8 cellular contexts compared by ENCODE assay signal in the genomic region with DNA sequence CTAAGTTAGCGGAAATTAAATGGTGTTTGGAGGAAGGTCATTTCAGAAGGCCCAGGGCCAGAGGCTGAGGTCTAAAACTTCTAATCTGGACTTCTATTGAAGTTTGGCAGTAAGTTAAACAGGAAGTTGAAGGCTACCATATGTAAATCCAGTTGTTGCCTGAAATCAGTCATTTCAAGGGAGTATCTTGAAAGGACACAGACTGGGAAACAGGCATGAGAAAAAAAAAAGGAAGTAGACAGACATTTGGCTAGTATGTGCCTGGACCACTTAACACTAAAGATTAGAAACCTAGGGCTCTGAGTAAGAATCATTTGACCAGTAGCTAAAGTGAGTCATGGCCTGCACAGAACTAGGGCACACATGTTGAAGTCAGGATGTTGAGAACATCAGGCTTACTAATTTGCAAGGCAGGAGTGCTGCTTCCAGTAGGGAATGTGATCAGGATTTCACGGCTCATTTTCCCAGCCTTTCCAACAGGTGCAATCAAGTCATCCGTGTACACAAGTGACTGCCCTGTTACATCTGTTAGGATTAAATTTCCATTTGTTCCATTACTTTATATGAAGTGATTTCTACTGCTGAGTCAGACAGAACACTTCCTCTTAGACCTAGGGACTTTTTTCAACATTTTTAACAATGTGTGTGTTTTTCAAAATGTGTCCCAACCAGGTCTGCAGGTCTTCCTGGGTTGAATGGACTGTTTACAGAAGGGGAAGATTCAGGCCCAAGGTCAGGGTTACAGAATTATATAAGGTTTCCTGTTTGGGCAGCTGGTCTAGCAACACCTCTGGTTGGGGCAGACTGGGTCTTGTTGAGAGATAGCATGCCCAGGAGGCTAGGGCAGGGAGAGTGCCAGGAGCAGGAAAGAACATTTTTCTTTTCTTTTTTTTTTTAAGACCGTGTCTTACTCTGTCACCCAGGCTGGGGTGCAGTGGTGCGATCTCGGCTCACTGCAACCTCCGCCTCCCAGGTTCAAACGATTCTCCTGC.
DNase-seq lines count a peak whose midpoint lies in the region; ATAC-seq and TF ChIP-seq lines count a peak whose summit lies in the region.

No MANE protein-coding gene starts in this region.

- DNase-seq in GM10248 (ENCODE audit: extremely low spot score) (peak; percentile 54), H4 (ENCODE audit: low spot score) (peak; percentile 88), Karpas-422 (peak; percentile 80)
- no peak for DNase-seq in central memory CD8-positive, alpha-beta T cell (ENCODE audit: low spot score in 2 of 2)
- DNase-seq in stimulated activated naive CD8-positive, alpha-beta T cell treated with anti-CD3 and anti-CD28 coated beads, Interleukin-15, amount 100 ng/mL, for 72 hours, result peak in 1 of 2 donors; percentile 43

- peaks cover 50% of the 10 kb centered on the region for H3K4me1 Mint-ChIP-seq in central memory CD8-positive, alpha-beta T cell
- peaks cover 66% of the 10 kb centered on the region for H3K4me1 Mint-ChIP-seq in stimulated activated naive CD8-positive, alpha-beta T cell treated with anti-CD3 and anti-CD28 coated beads, Interleukin-15, amount 100 ng/mL, for 72 hours

- H3K4me3 ChIP-seq in Karpas-422 (ENCODE audit: low read length), result peak overlapping the region; percentile 74

- H2AFZ ChIP-seq in Karpas-422 (ENCODE audit: low read length), result peak overlapping the region; percentile 72; the same call in 1 of the 2 replicates

- H3K27ac ChIP-seq in Karpas-422 (ENCODE audit: low read length) (peak overlapping the region; percentile 98), layer of hippocampus (ENCODE audit: low read depth, low read length) (peak overlapping the region; percentile 97)

- H3K27ac Mint-ChIP-seq in central memory CD8-positive, alpha-beta T cell (ENCODE audit: low read depth), result peak overlapping the region; percentile 95
- peak overlapping the region; percentile 98 to 99 for H3K27ac Mint-ChIP-seq in stimulated activated naive CD8-positive, alpha-beta T cell treated with anti-CD3 and anti-CD28 coated beads, Interleukin-15, amount 100 ng/mL, for 72 hours

- H4K20me1 ChIP-seq in Karpas-422 (ENCODE audit: insufficient read depth, low read depth, low read length), result no peaks in the 10 kb centered on the region

- no peaks in the 10 kb centered on the region for H3K9me3 ChIP-seq in Karpas-422 (ENCODE audit: low read length)

- H3K9me3 Mint-ChIP-seq in central memory CD8-positive, alpha-beta T cell, result no peaks in the 10 kb centered on the region
- no peaks in the 10 kb centered on the region for H3K9me3 Mint-ChIP-seq in stimulated activated naive CD8-positive, alpha-beta T cell treated with anti-CD3 and anti-CD28 coated beads, Interleukin-15, amount 100 ng/mL, for 72 hours

- H3K36me3 Mint-ChIP-seq in central memory CD8-positive, alpha-beta T cell (ENCODE audit: insufficient read depth), result peaks cover 35% of the 10 kb centered on the region

- no peaks in the 10 kb centered on the region for H3K36me3 ChIP-seq in Karpas-422 (ENCODE audit: insufficient read depth, low read length)

- H3K9me2 ChIP-seq in Karpas-422 (replicated peaks; ENCODE audit: insufficient read depth, low read length), result no peaks in the 10 kb centered on the region

- H3K4me3 Mint-ChIP-seq in central memory CD8-positive, alpha-beta T cell, result peak overlapping the region; percentile 89
- H3K4me3 Mint-ChIP-seq in stimulated activated naive CD8-positive, alpha-beta T cell treated with anti-CD3 and anti-CD28 coated beads, Interleukin-15, amount 100 ng/mL, for 72 hours, result peak overlapping the region; percentile 93 to 95

- no peaks in the 10 kb centered on the region for H3K27me3 Mint-ChIP-seq in central memory CD8-positive, alpha-beta T cell
- no peaks in the 10 kb centered on the region for H3K27me3 Mint-ChIP-seq in stimulated activated naive CD8-positive, alpha-beta T cell treated with anti-CD3 and anti-CD28 coated beads, Interleukin-15, amount 100 ng/mL, for 72 hours

- peak overlapping the region; percentile 89 for H3K4me2 ChIP-seq in Karpas-422 (ENCODE audit: low read depth, low read length, poor library complexity, severe bottlenecking)

- ATAC-seq in SK-N-SH treated with all-trans-retinoic acid at 6 μM for 48 hours (peak; percentile 46), GM19324 (IDR thresholded peaks at IDR 0.05; ENCODE audit: low FRiP score, unreplicated experiment) (no peak)
- ATAC-seq in central memory CD8-positive, alpha-beta T cell (replicated peaks; ENCODE audit: extremely low read depth, poor library complexity, severe bottlenecking), result no peak
- ATAC-seq in stimulated activated naive CD8-positive, alpha-beta T cell treated with anti-CD3 and anti-CD28 coated beads, Interleukin-15, amount 100 ng/mL, for 72 hours, result peak; percentile 64

- H3K79me2 ChIP-seq in Karpas-422 (ENCODE audit: low read length), result peaks cover 7% of the 10 kb centered on the region; the same call in 1 of the 2 replicates

- no peak for TF ChIP-seq CTCF in GM10248 (IDR thresholded peaks at IDR 0.05; ENCODE audit: control extremely low read depth, extremely low read depth, low read depth, missing control alignments)

- H3K4me1 ChIP-seq in Karpas-422 (ENCODE audit: low read length), result peaks cover 61% of the 10 kb centered on the region

- peak overlapping the region; percentile 79 for H3K9ac ChIP-seq in Karpas-422 (ENCODE audit: low read length)

- H3K27me3 ChIP-seq in Karpas-422 (ENCODE audit: low read length), result no peaks in the 10 kb centered on the region
- H3K27me3 ChIP-seq in layer of hippocampus (ENCODE audit: control insufficient read depth, insufficient read depth, low read length), result no peaks in the 10 kb centered on the region

- CTCF ChIA-PET in GM10248 (lab: Yijun Ruan, JAX), result interaction anchor here (0.6 to 5.9 kb wide), 19 partner anchors 7 to 1021 kb away, joined by 3 to 62 read pairs (median 3); no protein-coding TSS in a partner anchor

- POLR2A ChIA-PET in GM10248 (lab: Yijun Ruan, JAX), result no interaction called here

TF ChIP-seq in SK-N-SH treated with all-trans-retinoic acid at 6 μM for 48 hours, 23 proteins besides CTCF, POLR2A, EP300 and RAD21:
- peak; percentile 34; the same call in 1 of the 2 replicates for TF ChIP-seq ISL1 (CRISPR knock-in tag; IDR thresholded peaks at IDR 0.05)
- peak; percentile 59; the same call in 1 of the 2 replicates for TF ChIP-seq CSDC2 (CRISPR knock-in tag; IDR thresholded peaks at IDR 0.05)
- no peak for TF ChIP-seq TOX (CRISPR knock-in tag; IDR thresholded peaks at IDR 0.05; ENCODE audit: borderline replicate concordance)
- TF ChIP-seq ZFP3 (CRISPR knock-in tag; IDR thresholded peaks at IDR 0.05), result peak; percentile 62; the same call in 1 of the 2 replicates
- no peak for TF ChIP-seq ZNF8 (CRISPR knock-in tag; IDR thresholded peaks at IDR 0.05)
- TF ChIP-seq GLIS3 (CRISPR knock-in tag; IDR thresholded peaks at IDR 0.05), result peak; percentile 80; the same call in 1 of the 2 replicates
TF ChIP-seq in SK-N-SH treated with all-trans-retinoic acid at 6 μM for 48 hours: peak in this region for 4.

Comparison
In these comparisons a context has a peak if more than half of its experiments do, and no peak if none do; other contexts are left out.
1. DNase-seq: peak in GM10248 (single experiment), H4 (single experiment) and Karpas-422 (single experiment); none in central memory CD8-positive, alpha-beta T cell (0 of 2).
2. ATAC-seq: peak in SK-N-SH treated with all-trans-retinoic acid at 6 μM for 48 hours (single experiment) and stimulated activated naive CD8-positive, alpha-beta T cell treated with anti-CD3 and anti-CD28 coated beads, Interleukin-15, amount 100 ng/mL, for 72 hours (single experiment); none in central memory CD8-positive, alpha-beta T cell (single experiment) and GM19324 (single experiment).